In genomic region chr13:91228083-91228482, GRCh38 we compare ENCODE assay signal across 22 cellular contexts.
A peak's percentile ranks its signal among the peaks of the same experiment; 100 is the strongest.
DNase-seq lines count a peak whose midpoint lies in the region; ATAC-seq and TF ChIP-seq lines count a peak whose summit lies in the region.
"Had no signal": no experiment of that assay in that cellular context is flagged by ENCODE, and none has a peak within 500 bp of the region (broad histone marks: within the 10 kb centered on the region; RNA-seq: fewer than 3 reads in every experiment).

No MANE protein-coding gene starts in this region.

- no peaks in the 10 kb centered on the region for H3K36me3 ChIP-seq in SK-N-SH (replicated peaks in 1 of 2; ENCODE audit: control insufficient read depth in 1 of 2, insufficient read depth in 2 of 2, low read length in 1 of 2)
- H3K36me3 ChIP-seq: BE2C; BLaER1 treated with 17β-estradiol and CSF1 and Interleukin-3, amounts not matched to agents 10 nM and 100 nM had no signal

- no peak overlapping the region for H3K4me3 ChIP-seq in SK-N-SH (ENCODE audit: low read depth in 2 of 2, low read length in 1 of 2)
- H3K4me3 ChIP-seq: BLaER1 treated with 17β-estradiol and CSF1 and Interleukin-3, amounts not matched to agents 10 nM and 100 nM; GM12878; GM23248 had no signal

- no peak for TF ChIP-seq CTCF in SK-N-SH (IDR thresholded peaks at IDR 0.05)

- no peak for ATAC-seq in SK-N-SH treated with all-trans-retinoic acid at 6 μM for 48 hours
- ATAC-seq: GM12878, HCT116 had no signal

- no peaks in the 10 kb centered on the region for H3K9me3 ChIP-seq in SK-N-SH
- H3K9me3 ChIP-seq: BE2C; BLaER1 treated with 17β-estradiol and CSF1 and Interleukin-3, amounts not matched to agents 10 nM and 100 nM had no signal

- no peaks in the 10 kb centered on the region for H3K4me1 ChIP-seq in SK-N-SH (ENCODE audit: control insufficient read depth in 1 of 2, insufficient read depth in 2 of 2, low read depth in 1 of 2, low read length in 1 of 2)
- H3K4me1 ChIP-seq: BE2C; BLaER1 treated with 17β-estradiol and CSF1 and Interleukin-3, amounts not matched to agents 10 nM and 100 nM had no signal

- no peaks in the 10 kb centered on the region for H3K27me3 ChIP-seq in SK-N-SH (ENCODE audit: insufficient read depth)
- H3K27me3 ChIP-seq: BE2C; BLaER1 treated with 17β-estradiol and CSF1 and Interleukin-3, amounts not matched to agents 10 nM and 100 nM had no signal

- DNase-seq in SK-N-SH (no peak), astrocyte of the hippocampus (ENCODE audit: low read depth, low spot score) (peak; percentile 5), iris pigment epithelial cell (ENCODE audit: low read depth) (peak; percentile 2), NCI-H2171 (lab: John Stamatoyannopoulos, UW) (no peak), NCI-H1417 treated with DMSO at 0.1 percent for 48 hours (lab: John Stamatoyannopoulos, UW) (no peak)
- no peak for DNase-seq in stimulated activated CD4-positive, alpha-beta T cell treated with anti-CD3 and anti-CD28 coated beads, Interleukin-4, amount 100 ng/mL, for 24 hours
- DNase-seq: ACHN; AML-193; BE2C; CD4-positive, alpha-beta T cell; CD8-positive, alpha-beta memory T cell; DMS 273 treated with DMSO at 0.1 percent for 48 hours; DMS79; EL; GDM1; GM23248; H9 had no signal

- H3K27ac ChIP-seq in SK-N-SH (ENCODE audit: low read depth in 2 of 2, low read length in 1 of 2), result no peak overlapping the region
- H3K27ac ChIP-seq: 22Rv1; BLaER1 treated with 17β-estradiol and CSF1 and Interleukin-3, amounts not matched to agents 10 nM and 100 nM; GM23248 had no signal

- no peaks in the 10 kb centered on the region for H3F3A ChIP-seq in SK-N-SH (replicated peaks; ENCODE audit: insufficient read depth)

- H2AFZ ChIP-seq in SK-N-SH (ENCODE audit: low read depth), result no peak overlapping the region
- H2AFZ ChIP-seq: GM23248 had no signal

- no peak for TF ChIP-seq RAD21 in SK-N-SH (IDR thresholded peaks at IDR 0.05; ENCODE audit: low read length)

- POLR2A ChIA-PET in SK-N-SH (lab: Yijun Ruan, JAX), result no interaction called here

- CTCF ChIA-PET in SK-N-SH (lab: Yijun Ruan, JAX), result interaction anchor here (0.5 kb wide), 1 partner anchor 21 kb away, joined by 3 read pairs; no protein-coding TSS in a partner anchor

- TF ChIP-seq EP300 in SK-N-SH (IDR thresholded peaks at IDR 0.05; ENCODE audit: borderline replicate concordance in 1 of 2, low read depth in 1 of 2, low read length in 1 of 2), result no peak

- no peaks in the 10 kb centered on the region for H4K20me1 ChIP-seq in SK-N-SH (ENCODE audit: insufficient read depth)
- H4K20me1 ChIP-seq: BLaER1 treated with 17β-estradiol and CSF1 and Interleukin-3, amounts not matched to agents 10 nM and 100 nM had no signal

- 15% methylated on average over 1 of the region's 1 CpG for WGBS in SK-N-SH (ENCODE audit: low lambda C conversion rate)

- no peak overlapping the region for H3K4me2 ChIP-seq in SK-N-SH
- H3K4me2 ChIP-seq: BLaER1 treated with 17β-estradiol and CSF1 and Interleukin-3, amounts not matched to agents 10 nM and 100 nM had no signal

- no peak overlapping the region for H3K9ac ChIP-seq in SK-N-SH
- H3K9ac ChIP-seq: BLaER1 treated with 17β-estradiol and CSF1 and Interleukin-3, amounts not matched to agents 10 nM and 100 nM; GM23248 had no signal

- no peaks in the 10 kb centered on the region for H3K9me2 ChIP-seq in SK-N-SH

- no peaks in the 10 kb centered on the region for H3K79me2 ChIP-seq in SK-N-SH (ENCODE audit: insufficient read depth)

TF ChIP-seq in SK-N-SH treated with all-trans-retinoic acid at 6 μM for 48 hours, 23 proteins besides CTCF, POLR2A, EP300 and RAD21:
- no peak for TF ChIP-seq PPARA (CRISPR knock-in tag; IDR thresholded peaks at IDR 0.05; ENCODE audit: borderline replicate concordance)
- peak; percentile 34; the same call in 1 of the 2 replicates for TF ChIP-seq ZC3H10 (CRISPR knock-in tag; IDR thresholded peaks at IDR 0.05)
- no peak for TF ChIP-seq ARNTL (CRISPR knock-in tag; IDR thresholded peaks at IDR 0.05; ENCODE audit: borderline replicate concordance, low read depth)
- TF ChIP-seq GLIS3 (CRISPR knock-in tag; IDR thresholded peaks at IDR 0.05), result 0 out of 2 replicates have a peak, but pooled peaks have one; percentile 34
- 0 out of 2 replicates have a peak, but pooled peaks have one; percentile 16 for TF ChIP-seq ZFP3 (CRISPR knock-in tag; IDR thresholded peaks at IDR 0.05)
- TF ChIP-seq ESRRG (CRISPR knock-in tag; IDR thresholded peaks at IDR 0.05), result no peak
- peak; percentile 88 for TF ChIP-seq ISL1 (CRISPR knock-in tag; IDR thresholded peaks at IDR 0.05)
- TF ChIP-seq TOX (CRISPR knock-in tag; IDR thresholded peaks at IDR 0.05; ENCODE audit: borderline replicate concordance), result 0 out of 2 replicates have a peak, but pooled peaks have one; percentile 19

TF ChIP-seq in SK-N-SH, 30 proteins besides CTCF, POLR2A, EP300 and RAD21:
- TF ChIP-seq TCF12 (IDR thresholded peaks at IDR 0.05) (no peak), MEF2A (IDR thresholded peaks at IDR 0.05; ENCODE audit: borderline replicate concordance, low read depth) (no peak), IRF3 (IDR thresholded peaks at IDR 0.05; ENCODE audit: low read depth, low read length) (no peak), NRF1 (IDR thresholded peaks at IDR 0.05; ENCODE audit: low read depth, low read length) (no peak), MXI1 (IDR thresholded peaks at IDR 0.05; ENCODE audit: low read depth, low read length) (no peak), GABPA (IDR thresholded peaks at IDR 0.05; ENCODE audit: low read depth) (no peak), USF1 (IDR thresholded peaks at IDR 0.05; ENCODE audit: borderline replicate concordance, low read depth) (no peak), FOXM1 (IDR thresholded peaks at IDR 0.05; ENCODE audit: low read depth) (no peak), FOXJ3 (CRISPR knock-in tag; IDR thresholded peaks at IDR 0.05) (no peak), POLR2AphosphoS5 (IDR thresholded peaks at IDR 0.05; ENCODE audit: low read depth, low read length) (no peak)
TF ChIP-seq in SK-N-SH: peak in this region for 0.

Comparison
In these comparisons a context has a peak if more than half of its experiments do, and no peak if none do; other contexts are left out.
1. DNase-seq: peak in astrocyte of the hippocampus (single experiment) and iris pigment epithelial cell (single experiment); none in SK-N-SH (single experiment), NCI-H2171 (single experiment), stimulated activated CD4-positive, alpha-beta T cell treated with anti-CD3 and anti-CD28 coated beads, Interleukin-4, amount 100 ng/mL, for 24 hours (single experiment) and NCI-H1417 treated with DMSO at 0.1 percent for 48 hours (single experiment).